Comparison of ENCODE assay signal across 14 cellular contexts in the genomic region with DNA sequence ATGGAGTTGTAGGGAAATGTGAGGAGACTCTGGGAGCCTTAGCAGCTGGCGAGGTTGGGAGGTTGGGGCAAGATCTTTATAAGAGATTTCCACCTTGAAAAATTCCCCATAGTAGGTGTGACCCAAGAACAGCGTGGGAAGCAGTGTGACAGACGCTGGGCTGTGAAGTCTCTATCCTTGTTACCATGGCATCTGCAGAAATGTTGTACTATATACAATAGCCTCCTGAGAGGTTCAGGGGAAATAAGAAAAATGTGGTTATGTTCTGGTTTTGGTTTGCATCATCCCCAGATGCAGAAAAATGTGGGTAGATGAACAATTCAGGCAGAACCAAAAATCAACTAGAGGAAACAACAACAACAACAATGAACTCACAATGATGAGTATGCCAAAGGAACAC.
DNase-seq lines count a peak whose midpoint lies in the region; ATAC-seq, FAIRE-seq and TF ChIP-seq lines count a peak whose summit lies in the region.
"Had no signal": no experiment of that assay in that cellular context is flagged by ENCODE, and none has a peak within 500 bp of the region (broad histone marks: within the 10 kb centered on the region; RNA-seq: fewer than 3 reads in every experiment).

No MANE protein-coding gene starts in this region.

- intact Hi-C loops in HepG2 (cut with micrococcal nuclease; ENCODE audit: unreplicated experiment) = no loop called here

- H3K9me3 ChIP-seq in HepG2 (ENCODE audit: low read length) = no peaks in the 10 kb centered on the region
- H3K9me3 ChIP-seq: adrenal gland had no signal

- no peak for TF ChIP-seq RAD21 in HepG2 (CRISPR knock-in tag; IDR thresholded peaks at IDR 0.05)

- H3K36me3 ChIP-seq in HepG2 (replicated peaks in 1 of 2; ENCODE audit: control insufficient read depth in 1 of 2, insufficient read depth in 2 of 2, low read length in 2 of 2) = no peaks in the 10 kb centered on the region
- H3K36me3 ChIP-seq: adrenal gland, gastroesophageal sphincter had no signal

- TF ChIP-seq POLR2A in HepG2 (IDR thresholded peaks at IDR 0.05; ENCODE audit: insufficient read depth in 1 of 2, low read depth in 2 of 2, low read length in 2 of 2) = no peak

- no peak overlapping the region for H3K27ac Mint-ChIP-seq in chondrocyte (ENCODE audit: unreplicated experiment)
- H3K27ac Mint-ChIP-seq: T-helper 2 cell treated with Interferon-gamma antibody and Interleukin-4, amounts not matched to agents 5 μg/mL and 100 μg/mL, for 36 hours had no signal

- H4K20me1 ChIP-seq in HepG2 (ENCODE audit: insufficient read depth, low read length) = no peaks in the 10 kb centered on the region

- WGBS in HepG2 (ENCODE audit: low lambda C conversion rate) = 2% methylated on average over 3 of the region's 3 CpGs

- H3K9me3 Mint-ChIP-seq in chondrocyte (ENCODE audit: low read depth) = peaks cover 27% of the 10 kb centered on the region
- H3K9me3 Mint-ChIP-seq: T-helper 2 cell treated with Interferon-gamma antibody and Interleukin-4, amounts not matched to agents 5 μg/mL and 100 μg/mL, for 36 hours had no signal

- CTCF ChIA-PET in HepG2 (lab: Yijun Ruan, JAX; ENCODE audit: low intra/inter-chr PET ratio, low total read pairs) = no interaction called here

- no peak for FAIRE-seq in HepG2 (lab: Jason Lieb, UNC)

- POLR2A ChIA-PET in HepG2 (lab: Yijun Ruan, JAX) = no interaction called here

- no peaks in the 10 kb centered on the region for H3K4me1 Mint-ChIP-seq in chondrocyte (ENCODE audit: low read depth)

- H3K27me3 Mint-ChIP-seq in chondrocyte (ENCODE audit: low read depth) = no peaks in the 10 kb centered on the region

- no peaks in the 10 kb centered on the region for H3K36me3 Mint-ChIP-seq in chondrocyte (ENCODE audit: low read depth)

- H3K4me1 ChIP-seq in HepG2 (ENCODE audit: insufficient read depth, low read length) = no peaks in the 10 kb centered on the region
- H3K4me1 ChIP-seq: adrenal gland, gastroesophageal sphincter had no signal

- no peak overlapping the region for H3K4me3 Mint-ChIP-seq in chondrocyte (ENCODE audit: unreplicated experiment)
- H3K4me3 Mint-ChIP-seq: T-helper 2 cell treated with Interferon-gamma antibody and Interleukin-4, amounts not matched to agents 5 μg/mL and 100 μg/mL, for 36 hours had no signal

- no peak overlapping the region for H3K4me2 ChIP-seq in HepG2 (ENCODE audit: low read depth, low read length)

- TF ChIP-seq EP300 in HepG2 (IDR thresholded peaks at IDR 0.05; ENCODE audit: low read depth in 2 of 2, low read length in 2 of 2) (no peak), HepG2 (CRISPR knock-in tag; IDR thresholded peaks at IDR 0.05; ENCODE audit: borderline replicate concordance) (no peak)

- ATAC-seq in GM18870 (IDR thresholded peaks at IDR 0.05; ENCODE audit: unreplicated experiment) (peak; percentile 86), GM21423 (IDR thresholded peaks at IDR 0.05; ENCODE audit: unreplicated experiment) (peak; percentile 57), HG02981 (IDR thresholded peaks at IDR 0.05; ENCODE audit: unreplicated experiment) (peak; percentile 81), HG03575 (IDR thresholded peaks at IDR 0.05; ENCODE audit: extremely low read depth, insufficient number of reproducible peaks, low FRiP score, unreplicated experiment) (peak; percentile 71), HepG2 (no peak)
- ATAC-seq: gastroesophageal sphincter, left cardiac atrium had no signal

- no peaks in the 10 kb centered on the region for H3K79me2 ChIP-seq in HepG2 (ENCODE audit: insufficient read depth, low read length)

- TF ChIP-seq CTCF in chondrocyte (IDR thresholded peaks at IDR 0.05) (no peak), HepG2 (CRISPR knock-in tag; IDR thresholded peaks at IDR 0.05) (no peak)

- in situ Hi-C loops in HepG2 (cut with HindIII; ENCODE audit: extremely low pct_ligation_motif_present, low pct_unique_long_range_greater_than_20kb) = no loop called here

- no peak for DNase-seq in activated gamma-delta T cell (lab: John Stamatoyannopoulos, UW)
- no peak for DNase-seq in chondrocyte (ENCODE audit: low spot score)
- no peak for DNase-seq in pons (ENCODE audit: low spot score)
- DNase-seq in HepG2 (ENCODE audit: low spot score) = no peak
- DNase-seq: adrenal gland, GM23248, left cardiac atrium, NCI-H2081 had no signal

- no peak overlapping the region for H3K9ac ChIP-seq in HepG2 (ENCODE audit: insufficient read depth, low read depth, low read length)
- H3K9ac ChIP-seq: GM23248 had no signal

- H2AFZ ChIP-seq in HepG2 (ENCODE audit: low read length) = no peak overlapping the region
- H2AFZ ChIP-seq: GM23248 had no signal

- no peaks in the 10 kb centered on the region; a peak in 1 of 5 replicates for H3K27me3 ChIP-seq in HepG2 (ENCODE audit: control insufficient read depth in 1 of 2, insufficient read depth in 2 of 2, low read length in 2 of 2)
- H3K27me3 ChIP-seq: adrenal gland, gastroesophageal sphincter had no signal

- BruUV-seq in HepG2 (replicated peaks; lab: Mats Ljungman, UMichigan) = no TSS peak

- no peak overlapping the region for H3K27ac ChIP-seq in HepG2 (ENCODE audit: extremely low read length, insufficient read depth, low read length)
- H3K27ac ChIP-seq: adrenal gland, gastroesophageal sphincter, GM23248 had no signal

- no peak overlapping the region for H3K4me3 ChIP-seq in HepG2 (replicated peaks in 1 of 3; ENCODE audit: insufficient read depth in 1 of 3, low read depth in 2 of 3, low read length in 3 of 3)
- H3K4me3 ChIP-seq: adrenal gland, gastroesophageal sphincter, GM23248 had no signal

TF ChIP-seq in HepG2, 621 proteins besides CTCF, POLR2A, EP300 and RAD21 (continues in another document):
- no peak for TF ChIP-seq TCF7 (IDR thresholded peaks at IDR 0.05; ENCODE audit: low read depth)
- TF ChIP-seq, protein P1, sequence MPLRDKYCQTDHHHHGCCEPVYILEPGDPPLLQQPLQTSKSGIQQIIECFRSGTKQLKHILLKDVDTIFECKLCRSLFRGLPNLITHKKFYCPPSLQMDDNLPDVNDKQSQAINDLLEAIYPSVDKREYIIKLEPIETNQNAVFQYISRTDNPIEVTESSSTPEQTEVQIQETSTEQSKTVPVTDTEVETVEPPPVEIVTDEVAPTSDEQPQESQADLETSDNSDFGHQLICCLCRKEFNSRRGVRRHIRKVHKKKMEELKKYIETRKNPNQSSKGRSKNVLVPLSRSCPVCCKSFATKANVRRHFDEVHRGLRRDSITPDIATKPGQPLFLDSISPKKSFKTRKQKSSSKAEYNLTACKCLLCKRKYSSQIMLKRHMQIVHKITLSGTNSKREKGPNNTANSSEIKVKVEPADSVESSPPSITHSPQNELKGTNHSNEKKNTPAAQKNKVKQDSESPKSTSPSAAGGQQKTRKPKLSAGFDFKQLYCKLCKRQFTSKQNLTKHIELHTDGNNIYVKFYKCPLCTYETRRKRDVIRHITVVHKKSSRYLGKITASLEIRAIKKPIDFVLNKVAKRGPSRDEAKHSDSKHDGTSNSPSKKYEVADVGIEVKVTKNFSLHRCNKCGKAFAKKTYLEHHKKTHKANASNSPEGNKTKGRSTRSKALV (CRISPR knock-in tag; IDR thresholded peaks at IDR 0.05) = no peak
- TF ChIP-seq ZNF317 (CRISPR knock-in tag; IDR thresholded peaks at IDR 0.05) = no peak
- TF ChIP-seq SNAPC2 (CRISPR knock-in tag; IDR thresholded peaks at IDR 0.05) = no peak
- TF ChIP-seq EED (CRISPR knock-in tag; IDR thresholded peaks at IDR 0.05) = no peak
- TF ChIP-seq, protein P2, sequence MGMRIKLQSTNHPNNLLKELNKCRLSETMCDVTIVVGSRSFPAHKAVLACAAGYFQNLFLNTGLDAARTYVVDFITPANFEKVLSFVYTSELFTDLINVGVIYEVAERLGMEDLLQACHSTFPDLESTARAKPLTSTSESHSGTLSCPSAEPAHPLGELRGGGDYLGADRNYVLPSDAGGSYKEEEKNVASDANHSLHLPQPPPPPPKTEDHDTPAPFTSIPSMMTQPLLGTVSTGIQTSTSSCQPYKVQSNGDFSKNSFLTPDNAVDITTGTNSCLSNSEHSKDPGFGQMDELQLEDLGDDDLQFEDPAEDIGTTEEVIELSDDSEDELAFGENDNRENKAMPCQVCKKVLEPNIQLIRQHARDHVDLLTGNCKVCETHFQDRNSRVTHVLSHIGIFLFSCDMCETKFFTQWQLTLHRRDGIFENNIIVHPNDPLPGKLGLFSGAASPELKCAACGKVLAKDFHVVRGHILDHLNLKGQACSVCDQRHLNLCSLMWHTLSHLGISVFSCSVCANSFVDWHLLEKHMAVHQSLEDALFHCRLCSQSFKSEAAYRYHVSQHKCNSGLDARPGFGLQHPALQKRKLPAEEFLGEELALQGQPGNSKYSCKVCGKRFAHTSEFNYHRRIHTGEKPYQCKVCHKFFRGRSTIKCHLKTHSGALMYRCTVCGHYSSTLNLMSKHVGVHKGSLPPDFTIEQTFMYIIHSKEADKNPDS (CRISPR knock-in tag; IDR thresholded peaks at IDR 0.05) = no peak
- no peak for TF ChIP-seq ZBTB7A (CRISPR knock-in tag; IDR thresholded peaks at IDR 0.05)
- TF ChIP-seq, protein P3, sequence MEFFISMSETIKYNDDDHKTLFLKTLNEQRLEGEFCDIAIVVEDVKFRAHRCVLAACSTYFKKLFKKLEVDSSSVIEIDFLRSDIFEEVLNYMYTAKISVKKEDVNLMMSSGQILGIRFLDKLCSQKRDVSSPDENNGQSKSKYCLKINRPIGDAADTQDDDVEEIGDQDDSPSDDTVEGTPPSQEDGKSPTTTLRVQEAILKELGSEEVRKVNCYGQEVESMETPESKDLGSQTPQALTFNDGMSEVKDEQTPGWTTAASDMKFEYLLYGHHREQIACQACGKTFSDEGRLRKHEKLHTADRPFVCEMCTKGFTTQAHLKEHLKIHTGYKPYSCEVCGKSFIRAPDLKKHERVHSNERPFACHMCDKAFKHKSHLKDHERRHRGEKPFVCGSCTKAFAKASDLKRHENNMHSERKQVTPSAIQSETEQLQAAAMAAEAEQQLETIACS (CRISPR knock-in tag; IDR thresholded peaks at IDR 0.05) = no peak
- TF ChIP-seq HES4 (CRISPR knock-in tag; IDR thresholded peaks at IDR 0.05; ENCODE audit: borderline replicate concordance) = no peak
